In the genomic region with DNA sequence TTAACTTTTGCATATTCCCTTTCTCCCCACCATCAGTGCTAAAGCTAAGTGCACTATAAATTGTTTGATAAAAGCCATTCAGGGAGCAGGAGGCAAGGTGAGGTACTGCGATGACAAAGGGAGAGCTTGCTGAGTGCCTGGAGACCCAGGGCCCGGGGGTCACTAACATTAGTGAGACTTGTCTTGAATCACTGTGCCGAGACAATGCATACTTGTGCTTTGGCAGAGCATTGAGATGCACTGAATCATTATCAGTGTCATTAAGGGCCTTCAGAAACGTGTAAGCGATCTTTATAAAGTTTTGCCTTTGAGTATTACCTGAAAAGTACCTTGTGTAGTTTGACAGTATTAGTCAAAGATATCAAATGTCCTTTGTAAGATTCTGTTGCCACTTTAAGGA, we compare ENCODE assay signal across 14 cellular contexts. TPM values are rescaled to one million over a fixed set of nuclear protein-coding genes. Genes with fewer than 3 reads are reported as not detected.
DNase-seq lines count a peak whose midpoint lies in the region; ATAC-seq and TF ChIP-seq lines count a peak whose summit lies in the region.
"Had no signal": no experiment of that assay in that cellular context is flagged by ENCODE, and none has a peak within 500 bp of the region (broad histone marks: within the 10 kb centered on the region; RNA-seq: fewer than 3 reads in every experiment).

No MANE protein-coding gene starts in this region.

- no peak for ATAC-seq in GM18861 (IDR thresholded peaks at IDR 0.05; ENCODE audit: unreplicated experiment)
- ATAC-seq: activated naive CD4-positive, alpha-beta T cell treated with anti-CD3 and anti-CD28 coated beads, Interleukin-2, amount 50 U/mL, for 72 hours had no signal

- H3K4me3 ChIP-seq in stomach smooth muscle (ENCODE audit: low read length in 2 of 2) = no peak overlapping the region
- H3K4me3 ChIP-seq: right lobe of liver had no signal

- no peaks in the 10 kb centered on the region for H3K27me3 Mint-ChIP-seq in MCF 10A (ENCODE audit: insufficient read depth, unreplicated experiment)

- no peak for TF ChIP-seq CTCF in MCF 10A (IDR thresholded peaks at IDR 0.05; ENCODE audit: unreplicated experiment)

- POLR2A ChIA-PET in MCF 10A (lab: Yijun Ruan, JAX) = interaction anchor here (0.6 to 7.4 kb wide), 12 partner anchors 8 to 371 kb away, joined by 3 to 108 read pairs (median 5); a partner anchor contains a TSS

- H3K27ac ChIP-seq in stomach smooth muscle (ENCODE audit: low read length) = peak overlapping the region; percentile 2
- H3K27ac ChIP-seq: 22Rv1 had no signal

- no peaks in the 10 kb centered on the region for H3K36me3 ChIP-seq in stomach smooth muscle (ENCODE audit: control insufficient read depth in 2 of 2, insufficient read depth in 2 of 2, low read length in 2 of 2)
- H3K36me3 ChIP-seq: right lobe of liver had no signal

- H3K9me3 Mint-ChIP-seq in MCF 10A (ENCODE audit: unreplicated experiment) = no peaks in the 10 kb centered on the region

- CTCF ChIA-PET in MCF 10A (lab: Yijun Ruan, JAX) = interaction anchor here (0.6 to 0.9 kb wide), 3 partner anchors 22 to 221 kb away, joined by 3 to 4 read pairs (median 3); no protein-coding TSS in a partner anchor

- H3K27ac Mint-ChIP-seq in MCF 10A (ENCODE audit: low read depth, unreplicated experiment) = peak overlapping the region; percentile 91
- H3K27ac Mint-ChIP-seq: activated naive CD4-positive, alpha-beta T cell treated with anti-CD3 and anti-CD28 coated beads, Interleukin-2, amount 50 U/mL, for 72 hours had no signal

- H3K9ac ChIP-seq in stomach smooth muscle (ENCODE audit: low read length in 2 of 2) = peak overlapping the region in 1 of 2 donors; percentile 31

- DNase-seq in NCI-H82 (lab: John Stamatoyannopoulos, UW) (peak; percentile 5), NCI-H82 treated with DMSO at 0.1 percent for 48 hours (lab: John Stamatoyannopoulos, UW; ENCODE audit: unreplicated experiment) (no peak), MCF 10A (ENCODE audit: unreplicated experiment) (peak; percentile 34), kidney tubule cell (ENCODE audit: low spot score) (peak; percentile 74), NCI-H345 treated with DMSO at 0.1 percent for 48 hours (lab: John Stamatoyannopoulos, UW; ENCODE audit: unreplicated experiment) (no peak), DMS79 (lab: John Stamatoyannopoulos, UW) (no peak)
- DNase-seq: activated CD8-positive, alpha-beta memory T cell treated with anti-CD3 and anti-CD28 coated beads, Interleukin-2, amount 50 U/mL, for 48 hours; KG1; NCI-H2029; right lobe of liver had no signal

- H3K4me3 Mint-ChIP-seq in MCF 10A (ENCODE audit: unreplicated experiment) = peak overlapping the region; percentile 54

- no peaks in the 10 kb centered on the region for H3K9me3 ChIP-seq in stomach smooth muscle (ENCODE audit: control insufficient read depth in 2 of 2, low read length in 2 of 2)

- H3K4me1 Mint-ChIP-seq in MCF 10A (ENCODE audit: insufficient read depth, unreplicated experiment) = peaks cover 33% of the 10 kb centered on the region

- no peaks in the 10 kb centered on the region for H3K27me3 ChIP-seq in stomach smooth muscle (ENCODE audit: control insufficient read depth in 1 of 2, insufficient read depth in 2 of 2, low read length in 2 of 2)
- H3K27me3 ChIP-seq: right lobe of liver had no signal

- peaks cover 28% of the 10 kb centered on the region for H3K4me1 ChIP-seq in stomach smooth muscle (ENCODE audit: control insufficient read depth, insufficient read depth, low read length)

- H3K36me3 Mint-ChIP-seq in MCF 10A (ENCODE audit: insufficient read depth, unreplicated experiment) = peaks cover 4% of the 10 kb centered on the region

- BruUV-seq in MCF 10A (replicated peaks; lab: Mats Ljungman, UMichigan) = no TSS peak

- intact Hi-C loops in MCF 10A (cut with micrococcal nuclease) = no loop called here

RNA-seq across cellular contexts. Expression of a gene that starts 34.5 kb away (rescaled TPM):
- 58.1 and 69.7 TPM in 2 replicates for total RNA-seq in MCF 10A (2022)

Comparison
In these comparisons a context has a peak if more than half of its experiments do, and no peak if none do; other contexts are left out.
1. DNase-seq: peak in NCI-H82 (single experiment), MCF 10A (single experiment) and kidney tubule cell (single experiment); none in NCI-H82 treated with DMSO at 0.1 percent for 48 hours (single experiment), NCI-H345 treated with DMSO at 0.1 percent for 48 hours (single experiment) and DMS79 (single experiment).